20 cellular contexts compared by ENCODE assay signal in the genomic region with DNA sequence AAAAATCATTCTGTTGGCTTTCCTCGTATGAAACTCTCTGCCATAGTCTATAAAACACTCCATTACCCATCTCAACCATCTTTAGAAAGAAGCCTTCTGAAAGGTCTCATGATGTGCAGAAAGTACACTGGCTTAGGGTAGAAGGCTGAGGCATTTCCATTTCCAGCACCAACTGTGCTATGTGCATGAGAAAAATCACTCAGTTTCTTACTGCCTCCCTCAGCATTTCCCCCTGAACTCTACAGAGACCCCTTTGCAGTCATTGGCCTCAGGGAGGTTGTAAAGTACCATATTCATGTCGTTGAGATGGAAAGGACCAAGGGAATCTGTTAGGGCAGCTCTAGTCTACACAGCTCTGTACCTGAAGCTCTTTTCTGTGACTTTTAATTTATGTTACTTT. TPM values are rescaled to one million over a fixed set of nuclear protein-coding genes. Genes with fewer than 3 reads are reported as not detected.
A peak's percentile ranks its signal among the peaks of the same experiment; 100 is the strongest.
DNase-seq lines count a peak whose midpoint lies in the region; ATAC-seq and TF ChIP-seq lines count a peak whose summit lies in the region.
"Had no signal": no experiment of that assay in that cellular context is flagged by ENCODE, and none has a peak within 500 bp of the region (broad histone marks: within the 10 kb centered on the region; RNA-seq: fewer than 3 reads in every experiment).

No MANE protein-coding gene starts in this region.

- no peaks in the 10 kb centered on the region for H3K27me3 Mint-ChIP-seq in MCF 10A (ENCODE audit: insufficient read depth, unreplicated experiment)
- peaks cover 12% of the 10 kb centered on the region for H3K27me3 Mint-ChIP-seq in progenitor cell of endocrine pancreas

- TF ChIP-seq CTCF in MCF 10A (IDR thresholded peaks at IDR 0.05; ENCODE audit: unreplicated experiment) (no peak), breast epithelium (IDR thresholded peaks at IDR 0.05) (no peak), OCI-LY1 (IDR thresholded peaks at IDR 0.05; ENCODE audit: low read length) (peak; percentile 37), dorsolateral prefrontal cortex (IDR thresholded peaks at IDR 0.05 in 54 of 56, conservative IDR thresholded peaks at IDR 0.05 in 2 of 56; ENCODE audit: low read depth in 1 of 56, partially characterized antibody in 56 of 56) (peak in 1 of 56 donors; percentile 12), progenitor cell of endocrine pancreas (IDR thresholded peaks at IDR 0.05; ENCODE audit: unreplicated experiment) (no peak)

- H3K36me3 ChIP-seq in breast epithelium = no peaks in the 10 kb centered on the region
- no peaks in the 10 kb centered on the region for H3K36me3 ChIP-seq in OCI-LY1 (ENCODE audit: insufficient read depth, low read length)
- H3K36me3 ChIP-seq: BE2C had no signal

- 0 out of 2 replicates have a peak overlapping the region, but pooled peaks have one; percentile 7 for H2AFZ ChIP-seq in OCI-LY1 (ENCODE audit: low read length)
- H2AFZ ChIP-seq: PC-9 had no signal

- H3K27me3 ChIP-seq in breast epithelium (no peaks in the 10 kb centered on the region), OCI-LY1 (ENCODE audit: insufficient read depth, low read length) (no peaks in the 10 kb centered on the region), dorsolateral prefrontal cortex (no peaks in the 10 kb centered on the region)
- H3K27me3 ChIP-seq: BE2C had no signal

- peak overlapping the region; percentile 52 for H3K9ac ChIP-seq in OCI-LY1 (ENCODE audit: low read length)

- DNase-seq in MCF 10A (ENCODE audit: unreplicated experiment) = no peak
- no peak for DNase-seq in breast epithelium (ENCODE audit: low spot score in 2 of 2)
- DNase-seq in dorsolateral prefrontal cortex = no peak
- DNase-seq in progenitor cell of endocrine pancreas (ENCODE audit: low spot score, unreplicated experiment) = no peak
- no peak for DNase-seq in NCI-H524 (lab: John Stamatoyannopoulos, UW)
- DNase-seq: BE2C; CD8-positive, alpha-beta memory T cell; H9; IMR-90; Kasumi-1; NCI-H1417; NCI-H187 treated with DMSO at 0.1 percent for 48 hours; NCI-H446; NK-92 treated with Interleukin-12 subunit alpha and Interleukin-12 subunit beta, amount 100 ng/mL, for 24 hours; PC-9 had no signal

- POLR2A ChIA-PET in MCF 10A (lab: Yijun Ruan, JAX) = no interaction called here

- H3K4me1 ChIP-seq in breast epithelium = no peaks in the 10 kb centered on the region
- peaks cover 26% of the 10 kb centered on the region for H3K4me1 ChIP-seq in OCI-LY1 (ENCODE audit: insufficient read depth, low read length, severe bottlenecking)
- H3K4me1 ChIP-seq: BE2C had no signal

- intact Hi-C loops in MCF 10A (cut with micrococcal nuclease) (loop anchor here (10.0 kb wide), 1 partner anchor 98 kb away; the partner anchor contains the start of gene RAPGEF5), breast epithelium (cut with DNase I; ENCODE audit: low total_unique reads) (no loop called here), dorsolateral prefrontal cortex (cut with DNase I) (loop anchor here (5.0 to 10.0 kb wide), 2 partner anchors 98 to 101 kb away; partner anchors contain the start of gene RAPGEF5 (in 1 of the 2))

- H3K4me3 ChIP-seq in breast epithelium (no peak overlapping the region), OCI-LY1 (ENCODE audit: low read depth, low read length, poor library complexity, severe bottlenecking) (no peak overlapping the region), dorsolateral prefrontal cortex (peak overlapping the region in 9 of 59 donors; percentile 30 to 58 (median 52))
- H3K4me3 ChIP-seq: PC-9 had no signal

- CTCF ChIA-PET in MCF 10A (lab: Yijun Ruan, JAX) = interaction anchor here (0.6 to 1.6 kb wide), 13 partner anchors 11 to 344 kb away, joined by 3 to 10 read pairs (median 4); no protein-coding TSS in a partner anchor

- no peaks in the 10 kb centered on the region for H3F3A ChIP-seq in OCI-LY1 (ENCODE audit: insufficient read depth, low read length)

- H3K9me3 ChIP-seq in breast epithelium (no peaks in the 10 kb centered on the region), OCI-LY1 (ENCODE audit: low read length) (no peaks in the 10 kb centered on the region)
- H3K9me3 ChIP-seq: BE2C had no signal

- H3K9me3 Mint-ChIP-seq in MCF 10A (ENCODE audit: unreplicated experiment) (no peaks in the 10 kb centered on the region), progenitor cell of endocrine pancreas (ENCODE audit: low read depth) (no peaks in the 10 kb centered on the region)
- H3K9me3 Mint-ChIP-seq: CD8-positive, alpha-beta memory T cell had no signal

- ATAC-seq in HG03342 (IDR thresholded peaks at IDR 0.05; ENCODE audit: unreplicated experiment) (no peak), GM21390 (IDR thresholded peaks at IDR 0.05; ENCODE audit: unreplicated experiment) (no peak)

- H3K27ac Mint-ChIP-seq in MCF 10A (ENCODE audit: low read depth, unreplicated experiment) = no peak overlapping the region
- H3K27ac Mint-ChIP-seq in progenitor cell of endocrine pancreas = no peak overlapping the region
- H3K27ac Mint-ChIP-seq: CD8-positive, alpha-beta memory T cell; H9 had no signal

- no TSS peak for BruUV-seq in MCF 10A (replicated peaks; lab: Mats Ljungman, UMichigan)

- peak overlapping the region; percentile 66 for H3K4me2 ChIP-seq in OCI-LY1 (ENCODE audit: low read length)
- H3K4me2 ChIP-seq: PC-9 had no signal

- H4K20me1 ChIP-seq in OCI-LY1 (ENCODE audit: insufficient read depth, low read length) = no peaks in the 10 kb centered on the region

- no peak overlapping the region for H3K27ac ChIP-seq in breast epithelium
- H3K27ac ChIP-seq in OCI-LY1 (ENCODE audit: low read depth, low read length, poor library complexity, severe bottlenecking) = peak overlapping the region; percentile 35
- H3K27ac ChIP-seq in dorsolateral prefrontal cortex = peak overlapping the region in 47 of 59 donors; percentile 1 to 88 (median 72)
- H3K27ac ChIP-seq: 22Rv1, PC-9 had no signal

- H3K4me3 Mint-ChIP-seq in MCF 10A (ENCODE audit: unreplicated experiment) (peak overlapping the region; percentile 56), progenitor cell of endocrine pancreas (ENCODE audit: low read depth) (peak overlapping the region; percentile 25)

- H3K36me3 Mint-ChIP-seq in MCF 10A (ENCODE audit: insufficient read depth, unreplicated experiment) = no peaks in the 10 kb centered on the region
- H3K36me3 Mint-ChIP-seq in progenitor cell of endocrine pancreas (ENCODE audit: insufficient read depth) = no peaks in the 10 kb centered on the region
- H3K36me3 Mint-ChIP-seq: CD8-positive, alpha-beta memory T cell had no signal

- no peak for TF ChIP-seq POLR2A in breast epithelium (IDR thresholded peaks at IDR 0.05)

- no peaks in the 10 kb centered on the region for H3K79me2 ChIP-seq in OCI-LY1 (ENCODE audit: insufficient read depth, low read length)

- H3K9me2 ChIP-seq in OCI-LY1 (ENCODE audit: low read depth, low read length) = no peaks in the 10 kb centered on the region

- H3K4me1 Mint-ChIP-seq in MCF 10A (ENCODE audit: insufficient read depth, unreplicated experiment) = peaks cover 9% of the 10 kb centered on the region
- peaks cover 10% of the 10 kb centered on the region for H3K4me1 Mint-ChIP-seq in progenitor cell of endocrine pancreas (ENCODE audit: low read depth)

RNA-seq across cellular contexts. Expression of gene STEAP1B, which starts 46.8 kb away (rescaled TPM):
- total RNA-seq in MCF 10A (2022) = not detected in 2 replicates
- total RNA-seq in breast epithelium = 1 to 10 TPM in 1 of 3 donors, under 1 TPM in 2; 0.32 to 1.0 (median 0.66) TPM
- total RNA-seq in dorsolateral prefrontal cortex = 10 to 100 TPM in 29 of 120 experiments, 1 to 10 TPM in 91; 2.0 to 18.9 (median 7.7) TPM
- 0.89 and 1.2 TPM in 2 replicates for total RNA-seq in progenitor cell of endocrine pancreas
- total RNA-seq: HT-29 had no signal

Comparison
In these comparisons a context has a peak if more than half of its experiments do, and no peak if none do; other contexts are left out.
1. H3K27ac ChIP-seq: peak in OCI-LY1 (single experiment) and dorsolateral prefrontal cortex (47 of 59); none in breast epithelium (0 of 2).